11 cellular contexts compared by ENCODE assay signal in the genomic region with DNA sequence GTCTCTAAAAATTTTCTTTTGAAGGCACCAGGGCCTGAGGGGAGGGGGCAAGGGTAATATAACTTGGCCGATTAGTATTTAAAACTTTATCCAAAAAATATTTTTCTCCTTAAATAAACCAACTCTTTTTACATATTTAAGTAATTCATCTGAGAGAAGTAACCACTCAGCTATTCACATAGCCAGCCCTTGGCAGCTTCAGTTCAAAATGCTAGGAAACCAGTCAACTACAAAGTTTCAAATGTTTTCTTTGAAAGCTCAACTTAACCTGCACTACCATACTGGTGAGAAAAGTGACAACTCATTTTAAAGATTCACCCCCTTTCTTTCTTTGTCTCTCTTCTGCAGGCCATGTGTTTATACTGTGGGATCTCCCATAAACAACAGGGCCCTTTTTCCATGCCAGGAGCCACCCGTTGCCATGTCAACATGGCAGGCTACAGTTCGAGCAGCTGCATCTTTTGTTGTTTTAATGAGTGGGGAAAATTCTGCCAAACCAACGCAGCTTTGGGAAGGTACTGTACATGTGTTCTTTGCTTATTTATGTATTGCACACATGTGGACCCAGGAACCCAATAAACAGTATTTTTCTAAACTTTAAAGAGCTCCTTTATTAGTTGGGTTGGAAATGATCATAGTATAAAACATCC. TPM values are rescaled to one million over a fixed set of nuclear protein-coding genes. Genes with fewer than 3 reads are reported as not detected.
DNase-seq lines count a peak whose midpoint lies in the region; ATAC-seq, FAIRE-seq and TF ChIP-seq lines count a peak whose summit lies in the region.
"Had no signal": no experiment of that assay in that cellular context is flagged by ENCODE, and none has a peak within 500 bp of the region (broad histone marks: within the 10 kb centered on the region; RNA-seq: fewer than 3 reads in every experiment).

No MANE protein-coding gene starts in this region.

- TF ChIP-seq CTCF in right atrium auricular region (IDR thresholded peaks at IDR 0.05) (no peak), left ventricle myocardium inferior (IDR thresholded peaks at IDR 0.05; ENCODE audit: borderline replicate concordance) (no peak), type B pancreatic cell (conservative IDR thresholded peaks at IDR 0.05) (no peak), kidney (IDR thresholded peaks at IDR 0.05; ENCODE audit: borderline replicate concordance, extremely low read depth, insufficient read depth) (no peak)

- H3K27me3 Mint-ChIP-seq in type B pancreatic cell = no peaks in the 10 kb centered on the region
- no peaks in the 10 kb centered on the region for H3K27me3 Mint-ChIP-seq in activated T-cell treated with anti-CD3 and anti-CD28 coated beads, Interleukin-2, amount 50 U/mL, for 4 hours (ENCODE audit: low read depth)

- DNase-seq in right atrium auricular region (ENCODE audit: low spot score) (no peak), left ventricle myocardium inferior (no peak), RPMI7951 (ENCODE audit: low read depth) (peak; percentile 68), globus pallidus (ENCODE audit: low spot score) (peak; percentile 94), type B pancreatic cell (ENCODE audit: extremely low spot score, unreplicated experiment) (no peak), HT-29 (ENCODE audit: low spot score) (no peak), kidney (no peak)
- DNase-seq in activated T-cell treated with anti-CD3 and anti-CD28 coated beads, Interleukin-2, amount 50 U/mL, for 4 hours = no peak
- DNase-seq: NCI-H524, upper lobe of right lung had no signal

- no peaks in the 10 kb centered on the region for H3K27me3 ChIP-seq in right atrium auricular region
- H3K27me3 ChIP-seq in left ventricle myocardium inferior (ENCODE audit: low read depth) = no peaks in the 10 kb centered on the region
- H3K27me3 ChIP-seq: upper lobe of right lung had no signal

- intact Hi-C loops in left ventricle myocardium inferior (cut with micrococcal nuclease) (loop anchor here (10.0 kb wide), 1 partner anchor 88 kb away; no protein-coding TSS in a partner anchor), kidney (cut with DNase I) (no loop called here)

- peaks cover 17% of the 10 kb centered on the region for H3K36me3 Mint-ChIP-seq in type B pancreatic cell
- peaks cover 17% of the 10 kb centered on the region for H3K36me3 Mint-ChIP-seq in activated T-cell treated with anti-CD3 and anti-CD28 coated beads, Interleukin-2, amount 50 U/mL, for 4 hours (ENCODE audit: insufficient read depth)

- H3K27ac Mint-ChIP-seq in type B pancreatic cell = peak overlapping the region; percentile 40
- H3K27ac Mint-ChIP-seq: activated T-helper 2 cell treated with anti-CD3 and anti-CD28 coated beads, Interferon-gamma antibody, Interleukin-2, Interleukin-4, amounts not matched to agents 10 μg/mL and 5 μg/mL and 100 μg/mL, durations not matched to agents 14 hours and 24 hours and 36 hours had no signal

- H3K4me3 ChIP-seq in right atrium auricular region = no peak overlapping the region
- H3K4me3 ChIP-seq in left ventricle myocardium inferior = no peak overlapping the region
- H3K4me3 ChIP-seq in kidney (ENCODE audit: low read length in 2 of 2) = no peak overlapping the region
- H3K4me3 ChIP-seq: upper lobe of right lung had no signal

- no peak for FAIRE-seq in kidney (lab: Jason Lieb, UNC)

- no peak overlapping the region for H3K4me3 Mint-ChIP-seq in type B pancreatic cell
- H3K4me3 Mint-ChIP-seq in activated T-cell treated with anti-CD3 and anti-CD28 coated beads, Interleukin-2, amount 50 U/mL, for 4 hours = no peak overlapping the region

- H3K9me3 Mint-ChIP-seq in type B pancreatic cell = peaks cover 4% of the 10 kb centered on the region
- no peaks in the 10 kb centered on the region for H3K9me3 Mint-ChIP-seq in activated T-cell treated with anti-CD3 and anti-CD28 coated beads, Interleukin-2, amount 50 U/mL, for 4 hours
- H3K9me3 Mint-ChIP-seq: activated T-helper 2 cell treated with anti-CD3 and anti-CD28 coated beads, Interferon-gamma antibody, Interleukin-2, Interleukin-4, amounts not matched to agents 10 μg/mL and 5 μg/mL and 100 μg/mL, durations not matched to agents 14 hours and 24 hours and 36 hours had no signal

- peaks cover 9% of the 10 kb centered on the region for H3K4me1 Mint-ChIP-seq in type B pancreatic cell (ENCODE audit: unreplicated experiment)
- peaks cover under 1% of the 10 kb centered on the region for H3K4me1 Mint-ChIP-seq in activated T-cell treated with anti-CD3 and anti-CD28 coated beads, Interleukin-2, amount 50 U/mL, for 4 hours (ENCODE audit: low read depth)

- no peak overlapping the region for H3K9ac ChIP-seq in kidney (ENCODE audit: low read length in 2 of 2)

- peak overlapping the region; percentile 3 to 16 for H3K27ac ChIP-seq in right atrium auricular region
- H3K27ac ChIP-seq in left ventricle myocardium inferior (replicated peaks) = no peak overlapping the region
- no peak overlapping the region for H3K27ac ChIP-seq in kidney (ENCODE audit: low read depth in 2 of 2, low read length in 2 of 2)
- H3K27ac ChIP-seq: upper lobe of right lung had no signal

- no peaks in the 10 kb centered on the region for H3K9me3 ChIP-seq in right atrium auricular region
- no peaks in the 10 kb centered on the region for H3K9me3 ChIP-seq in left ventricle myocardium inferior (replicated peaks)
- no peaks in the 10 kb centered on the region for H3K9me3 ChIP-seq in kidney (ENCODE audit: control insufficient read depth in 1 of 2, low read length in 2 of 2)
- H3K9me3 ChIP-seq: upper lobe of right lung had no signal

- no peaks in the 10 kb centered on the region for H3K36me3 ChIP-seq in right atrium auricular region
- H3K36me3 ChIP-seq in left ventricle myocardium inferior = no peaks in the 10 kb centered on the region
- no peaks in the 10 kb centered on the region for H3K36me3 ChIP-seq in kidney (ENCODE audit: control insufficient read depth in 1 of 2, insufficient read depth in 2 of 2, low read length in 2 of 2)
- H3K36me3 ChIP-seq: upper lobe of right lung had no signal

- ATAC-seq in activated T-cell treated with anti-CD3 and anti-CD28 coated beads, Interleukin-2, amount 50 U/mL, for 4 hours = no peak
- ATAC-seq: upper lobe of right lung had no signal

- H3K4me1 ChIP-seq in right atrium auricular region = no peaks in the 10 kb centered on the region
- H3K4me1 ChIP-seq in left ventricle myocardium inferior = no peaks in the 10 kb centered on the region
- H3K4me1 ChIP-seq in kidney (ENCODE audit: control insufficient read depth in 1 of 2, insufficient read depth in 1 of 2, low read depth in 1 of 2, low read length in 2 of 2) = no peaks in the 10 kb centered on the region
- H3K4me1 ChIP-seq: upper lobe of right lung had no signal

RNA-seq across cellular contexts. Expression of a gene that starts 46.3 kb away (rescaled TPM):
- total RNA-seq in right atrium auricular region (100 to 1,000 TPM; 262 to 314 TPM), left ventricle myocardium inferior (175 TPM), type B pancreatic cell (ENCODE audit: low replicate concordance) (56.8 and 89.3 TPM in 2 replicates), kidney (119 TPM)
- 118 and 119 TPM in 2 replicates for total RNA-seq in RPMI7951 (2014; rRNA removed; shearing (Covaris generic))
- total RNA-seq in HT-29 (2014; rRNA removed; shearing (Covaris generic)) = 19.9 and 22.6 TPM in 2 replicates
- polyA plus RNA-seq in kidney (ENCODE audit: insufficient read depth, low read depth, low replicate concordance) = 52.2 TPM
- total RNA-seq in activated T-cell treated with anti-CD3 and anti-CD28 coated beads, Interleukin-2, amount 50 U/mL, for 4 hours = 1 to 10 TPM; 7.1 to 7.9 (median 7.4) TPM

Comparison
In these comparisons a context has a peak if more than half of its experiments do, and no peak if none do; other contexts are left out.
1. H3K27ac ChIP-seq: peak in right atrium auricular region (2 of 2); none in left ventricle myocardium inferior (single experiment) and kidney (0 of 2).
2. DNase-seq: peak in RPMI7951 (single experiment) and globus pallidus (single experiment); none in right atrium auricular region (single experiment), left ventricle myocardium inferior (single experiment), type B pancreatic cell (single experiment), HT-29 (single experiment), kidney (single experiment) and activated T-cell treated with anti-CD3 and anti-CD28 coated beads, Interleukin-2, amount 50 U/mL, for 4 hours (single experiment).